In the genomic region with DNA sequence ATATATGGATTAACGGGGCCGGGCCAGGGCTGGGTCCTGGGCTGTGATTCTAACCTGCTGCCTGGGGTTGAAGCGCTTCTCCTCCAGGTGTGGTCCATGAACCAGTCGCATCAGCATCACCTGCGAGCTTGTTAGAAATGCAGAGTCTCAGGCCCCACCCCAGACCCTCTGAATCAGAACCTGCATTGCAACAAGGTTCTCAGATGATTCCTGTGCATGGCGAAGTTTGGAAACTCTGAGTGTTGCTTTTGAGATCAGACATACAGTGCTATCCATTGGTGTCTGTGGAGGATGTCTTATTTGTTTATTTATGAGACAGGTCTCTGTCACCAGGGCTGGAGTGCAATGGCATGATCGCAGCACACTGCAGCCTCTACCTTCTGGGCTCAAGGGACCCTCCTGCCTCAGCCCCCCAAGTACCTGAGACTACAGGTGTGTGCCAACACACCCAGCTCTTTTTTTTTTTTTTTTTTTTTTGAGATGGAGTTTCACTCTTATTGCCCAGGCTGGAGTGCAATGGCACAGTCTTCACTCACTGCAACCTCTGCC, we compare ENCODE assay signal across 1 cellular context.
TF ChIP-seq lines count a peak whose summit lies in the region.

No MANE protein-coding gene starts in this region.

TF ChIP-seq in GM23338, 12 proteins besides CTCF, POLR2A, EP300 and RAD21:
- TF ChIP-seq, protein P1, sequence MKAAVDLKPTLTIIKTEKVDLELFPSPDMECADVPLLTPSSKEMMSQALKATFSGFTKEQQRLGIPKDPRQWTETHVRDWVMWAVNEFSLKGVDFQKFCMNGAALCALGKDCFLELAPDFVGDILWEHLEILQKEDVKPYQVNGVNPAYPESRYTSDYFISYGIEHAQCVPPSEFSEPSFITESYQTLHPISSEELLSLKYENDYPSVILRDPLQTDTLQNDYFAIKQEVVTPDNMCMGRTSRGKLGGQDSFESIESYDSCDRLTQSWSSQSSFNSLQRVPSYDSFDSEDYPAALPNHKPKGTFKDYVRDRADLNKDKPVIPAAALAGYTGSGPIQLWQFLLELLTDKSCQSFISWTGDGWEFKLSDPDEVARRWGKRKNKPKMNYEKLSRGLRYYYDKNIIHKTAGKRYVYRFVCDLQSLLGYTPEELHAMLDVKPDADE (IDR thresholded peaks at IDR 0.05): no peak
- TF ChIP-seq CREB1 (CRISPR knock-in tag; IDR thresholded peaks at IDR 0.05; ENCODE audit: low read depth) (no peak), ZNF331 (CRISPR knock-in tag; IDR thresholded peaks at IDR 0.05; ENCODE audit: low read depth) (no peak), EZH2phosphoT487 (IDR thresholded peaks at IDR 0.05; ENCODE audit: unreplicated experiment) (no peak), ZNF114 (CRISPR knock-in tag; IDR thresholded peaks at IDR 0.05) (no peak), JUNB (IDR thresholded peaks at IDR 0.05; ENCODE audit: unreplicated experiment) (no peak), NANOG (IDR thresholded peaks at IDR 0.05; ENCODE audit: borderline replicate concordance) (no peak), POLR2AphosphoS5 (IDR thresholded peaks at IDR 0.05; ENCODE audit: low read depth) (no peak), STAT1 (IDR thresholded peaks at IDR 0.05; ENCODE audit: unreplicated experiment) (no peak), EZH2 (IDR thresholded peaks at IDR 0.05; ENCODE audit: low read depth, unreplicated experiment) (no peak)
- TF ChIP-seq, protein P2, sequence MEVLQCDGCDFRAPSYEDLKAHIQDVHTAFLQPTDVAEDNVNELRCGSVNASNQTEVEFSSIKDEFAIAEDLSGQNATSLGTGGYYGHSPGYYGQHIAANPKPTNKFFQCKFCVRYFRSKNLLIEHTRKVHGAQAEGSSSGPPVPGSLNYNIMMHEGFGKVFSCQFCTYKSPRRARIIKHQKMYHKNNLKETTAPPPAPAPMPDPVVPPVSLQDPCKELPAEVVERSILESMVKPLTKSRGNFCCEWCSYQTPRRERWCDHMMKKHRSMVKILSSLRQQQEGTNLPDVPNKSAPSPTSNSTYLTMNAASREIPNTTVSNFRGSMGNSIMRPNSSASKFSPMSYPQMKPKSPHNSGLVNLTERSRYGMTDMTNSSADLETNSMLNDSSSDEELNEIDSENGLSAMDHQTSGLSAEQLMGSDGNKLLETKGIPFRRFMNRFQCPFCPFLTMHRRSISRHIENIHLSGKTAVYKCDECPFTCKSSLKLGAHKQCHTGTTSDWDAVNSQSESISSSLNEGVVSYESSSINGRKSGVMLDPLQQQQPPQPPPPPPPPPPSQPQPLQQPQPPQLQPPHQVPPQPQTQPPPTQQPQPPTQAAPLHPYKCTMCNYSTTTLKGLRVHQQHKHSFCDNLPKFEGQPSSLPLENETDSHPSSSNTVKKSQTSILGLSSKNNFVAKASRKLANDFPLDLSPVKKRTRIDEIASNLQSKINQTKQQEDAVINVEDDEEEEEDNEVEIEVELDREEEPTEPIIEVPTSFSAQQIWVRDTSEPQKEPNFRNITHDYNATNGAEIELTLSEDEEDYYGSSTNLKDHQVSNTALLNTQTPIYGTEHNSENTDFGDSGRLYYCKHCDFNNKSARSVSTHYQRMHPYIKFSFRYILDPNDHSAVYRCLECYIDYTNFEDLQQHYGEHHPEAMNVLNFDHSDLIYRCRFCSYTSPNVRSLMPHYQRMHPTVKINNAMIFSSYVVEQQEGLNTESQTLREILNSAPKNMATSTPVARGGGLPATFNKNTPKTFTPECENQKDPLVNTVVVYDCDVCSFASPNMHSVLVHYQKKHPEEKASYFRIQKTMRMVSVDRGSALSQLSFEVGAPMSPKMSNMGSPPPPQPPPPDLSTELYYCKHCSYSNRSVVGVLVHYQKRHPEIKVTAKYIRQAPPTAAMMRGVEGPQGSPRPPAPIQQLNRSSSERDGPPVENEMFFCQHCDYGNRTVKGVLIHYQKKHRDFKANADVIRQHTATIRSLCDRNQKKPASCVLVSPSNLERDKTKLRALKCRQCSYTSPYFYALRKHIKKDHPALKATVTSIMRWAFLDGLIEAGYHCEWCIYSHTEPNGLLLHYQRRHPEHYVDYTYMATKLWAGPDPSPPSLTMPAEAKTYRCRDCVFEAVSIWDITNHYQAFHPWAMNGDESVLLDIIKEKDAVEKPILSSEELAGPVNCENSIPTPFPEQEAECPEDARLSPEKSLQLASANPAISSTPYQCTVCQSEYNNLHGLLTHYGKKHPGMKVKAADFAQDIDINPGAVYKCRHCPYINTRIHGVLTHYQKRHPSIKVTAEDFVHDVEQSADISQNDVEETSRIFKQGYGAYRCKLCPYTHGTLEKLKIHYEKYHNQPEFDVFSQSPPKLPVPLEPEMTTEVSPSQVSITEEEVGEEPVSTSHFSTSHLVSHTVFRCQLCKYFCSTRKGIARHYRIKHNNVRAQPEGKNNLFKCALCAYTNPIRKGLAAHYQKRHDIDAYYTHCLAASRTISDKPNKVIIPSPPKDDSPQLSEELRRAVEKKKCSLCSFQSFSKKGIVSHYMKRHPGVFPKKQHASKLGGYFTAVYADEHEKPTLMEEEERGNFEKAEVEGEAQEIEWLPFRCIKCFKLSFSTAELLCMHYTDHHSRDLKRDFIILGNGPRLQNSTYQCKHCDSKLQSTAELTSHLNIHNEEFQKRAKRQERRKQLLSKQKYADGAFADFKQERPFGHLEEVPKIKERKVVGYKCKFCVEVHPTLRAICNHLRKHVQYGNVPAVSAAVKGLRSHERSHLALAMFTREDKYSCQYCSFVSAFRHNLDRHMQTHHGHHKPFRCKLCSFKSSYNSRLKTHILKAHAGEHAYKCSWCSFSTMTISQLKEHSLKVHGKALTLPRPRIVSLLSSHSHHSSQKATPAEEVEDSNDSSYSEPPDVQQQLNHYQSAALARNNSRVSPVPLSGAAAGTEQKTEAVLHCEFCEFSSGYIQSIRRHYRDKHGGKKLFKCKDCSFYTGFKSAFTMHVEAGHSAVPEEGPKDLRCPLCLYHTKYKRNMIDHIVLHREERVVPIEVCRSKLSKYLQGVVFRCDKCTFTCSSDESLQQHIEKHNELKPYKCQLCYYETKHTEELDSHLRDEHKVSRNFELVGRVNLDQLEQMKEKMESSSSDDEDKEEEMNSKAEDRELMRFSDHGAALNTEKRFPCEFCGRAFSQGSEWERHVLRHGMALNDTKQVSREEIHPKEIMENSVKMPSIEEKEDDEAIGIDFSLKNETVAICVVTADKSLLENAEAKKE (CRISPR knock-in tag; IDR thresholded peaks at IDR 0.05): no peak
- TF ChIP-seq, protein P3, sequence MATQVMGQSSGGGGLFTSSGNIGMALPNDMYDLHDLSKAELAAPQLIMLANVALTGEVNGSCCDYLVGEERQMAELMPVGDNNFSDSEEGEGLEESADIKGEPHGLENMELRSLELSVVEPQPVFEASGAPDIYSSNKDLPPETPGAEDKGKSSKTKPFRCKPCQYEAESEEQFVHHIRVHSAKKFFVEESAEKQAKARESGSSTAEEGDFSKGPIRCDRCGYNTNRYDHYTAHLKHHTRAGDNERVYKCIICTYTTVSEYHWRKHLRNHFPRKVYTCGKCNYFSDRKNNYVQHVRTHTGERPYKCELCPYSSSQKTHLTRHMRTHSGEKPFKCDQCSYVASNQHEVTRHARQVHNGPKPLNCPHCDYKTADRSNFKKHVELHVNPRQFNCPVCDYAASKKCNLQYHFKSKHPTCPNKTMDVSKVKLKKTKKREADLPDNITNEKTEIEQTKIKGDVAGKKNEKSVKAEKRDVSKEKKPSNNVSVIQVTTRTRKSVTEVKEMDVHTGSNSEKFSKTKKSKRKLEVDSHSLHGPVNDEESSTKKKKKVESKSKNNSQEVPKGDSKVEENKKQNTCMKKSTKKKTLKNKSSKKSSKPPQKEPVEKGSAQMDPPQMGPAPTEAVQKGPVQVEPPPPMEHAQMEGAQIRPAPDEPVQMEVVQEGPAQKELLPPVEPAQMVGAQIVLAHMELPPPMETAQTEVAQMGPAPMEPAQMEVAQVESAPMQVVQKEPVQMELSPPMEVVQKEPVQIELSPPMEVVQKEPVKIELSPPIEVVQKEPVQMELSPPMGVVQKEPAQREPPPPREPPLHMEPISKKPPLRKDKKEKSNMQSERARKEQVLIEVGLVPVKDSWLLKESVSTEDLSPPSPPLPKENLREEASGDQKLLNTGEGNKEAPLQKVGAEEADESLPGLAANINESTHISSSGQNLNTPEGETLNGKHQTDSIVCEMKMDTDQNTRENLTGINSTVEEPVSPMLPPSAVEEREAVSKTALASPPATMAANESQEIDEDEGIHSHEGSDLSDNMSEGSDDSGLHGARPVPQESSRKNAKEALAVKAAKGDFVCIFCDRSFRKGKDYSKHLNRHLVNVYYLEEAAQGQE (IDR thresholded peaks at IDR 0.05; ENCODE audit: unreplicated experiment): no peak
